8 cellular contexts compared by ENCODE assay signal in genomic region chr10:30413996-30414576, GRCh38. TPM values are rescaled to one million over a fixed set of nuclear protein-coding genes. Genes with fewer than 3 reads are reported as not detected.
DNase-seq lines count a peak whose midpoint lies in the region; ATAC-seq, FAIRE-seq and TF ChIP-seq lines count a peak whose summit lies in the region.

No MANE protein-coding gene starts in this region.

- no peak overlapping the region for H3K4me2 ChIP-seq in smooth muscle cell

- no peaks in the 10 kb centered on the region for H3K79me2 ChIP-seq in smooth muscle cell (ENCODE audit: low read depth)

- peaks cover 7% of the 10 kb centered on the region for H3K4me1 ChIP-seq in adipocyte (ENCODE audit: control insufficient read depth, insufficient read depth, low read length)
- H3K4me1 ChIP-seq in right atrium auricular region = peaks cover 0 to 3% of the 10 kb centered on the region in 2 donors
- H3K4me1 ChIP-seq in smooth muscle cell (ENCODE audit: low read depth) = no peaks in the 10 kb centered on the region

- TF ChIP-seq CTCF in LNCAP (IDR thresholded peaks at IDR 0.05) = peak; percentile 85
- peak; percentile 75 to 81 for TF ChIP-seq CTCF in right atrium auricular region (IDR thresholded peaks at IDR 0.05)
- TF ChIP-seq CTCF in smooth muscle cell (IDR thresholded peaks at IDR 0.05; ENCODE audit: borderline replicate concordance, insufficient read depth, poor library complexity, severe bottlenecking) = peak; percentile 73

- H3K9ac ChIP-seq in adipocyte (ENCODE audit: low read length) (peak overlapping the region; percentile 13), smooth muscle cell (ENCODE audit: low read depth) (no peak overlapping the region)

- no peak for TF ChIP-seq POLR2A in GM12892 (IDR thresholded peaks at IDR 0.05; ENCODE audit: low read depth, low read length)

- no peaks in the 10 kb centered on the region for H4K20me1 ChIP-seq in smooth muscle cell (ENCODE audit: low read depth)

- H3K9me3 ChIP-seq in adipocyte (ENCODE audit: control insufficient read depth, low read length) (no peaks in the 10 kb centered on the region), right atrium auricular region (no peaks in the 10 kb centered on the region), smooth muscle cell (replicated peaks; ENCODE audit: low read depth) (no peaks in the 10 kb centered on the region)

- H3K27ac ChIP-seq in right atrium auricular region (no peak overlapping the region), smooth muscle cell (ENCODE audit: low read depth) (no peak overlapping the region)

- H3K4me3 ChIP-seq in adipocyte (ENCODE audit: low read length) (no peak overlapping the region), right atrium auricular region (no peak overlapping the region), smooth muscle cell (no peak overlapping the region)

- 37% methylated on average over 3 of the region's 3 CpGs for whole genome bisulfite sequencing in smooth muscle cell (ENCODE audit: low lambda C conversion rate)

- no peak overlapping the region for H2AFZ ChIP-seq in smooth muscle cell (ENCODE audit: low read depth)

- H3K27me3 ChIP-seq in adipocyte (replicated peaks; ENCODE audit: control insufficient read depth, insufficient read depth, low read length) = no peaks in the 10 kb centered on the region
- no peaks in the 10 kb centered on the region for H3K27me3 ChIP-seq in right atrium auricular region
- no peaks in the 10 kb centered on the region for H3K27me3 ChIP-seq in smooth muscle cell (ENCODE audit: low read depth)

- no peak for ATAC-seq in HG03460 (IDR thresholded peaks at IDR 0.05; ENCODE audit: unreplicated experiment)

- no peaks in the 10 kb centered on the region for H3F3A ChIP-seq in smooth muscle cell (ENCODE audit: low read depth)

- peak; percentile 71 for DNase-seq in Ammon's horn (ENCODE audit: low spot score)
- no peak for DNase-seq in GM12892 (ENCODE audit: insufficient read length)
- peak; percentile 91 for DNase-seq in adipocyte (ENCODE audit: low read depth)
- no peak for DNase-seq in right atrium auricular region (ENCODE audit: low spot score)
- no peak for DNase-seq in smooth muscle cell (lab: John Stamatoyannopoulos, UW; ENCODE audit: unreplicated experiment)
- no peak for DNase-seq in stimulated activated CD4-positive, alpha-beta T cell treated with anti-CD3 and anti-CD28 coated beads, Interleukin-15, amount 100 ng/mL, for 24 hours

- H3K36me3 ChIP-seq in adipocyte (ENCODE audit: control insufficient read depth, insufficient read depth, low read length, severe bottlenecking) = no peaks in the 10 kb centered on the region
- H3K36me3 ChIP-seq in right atrium auricular region = no peaks in the 10 kb centered on the region
- H3K36me3 ChIP-seq in smooth muscle cell (ENCODE audit: low read depth) = no peaks in the 10 kb centered on the region

- peak; percentile 21 for FAIRE-seq in GM12892 (lab: Jason Lieb, UNC)

RNA-seq across cellular contexts. Expression of gene MAP3K8, which starts 19.9 kb away (rescaled TPM):
- 62.9 TPM for polyA plus RNA-seq in GM12892 (2012; ENCODE audit: missing spikeins)
- 10 to 100 TPM; 10.6 to 18.9 TPM for total RNA-seq in right atrium auricular region
- 10.4 and 23.5 TPM in 2 replicates for total RNA-seq in smooth muscle cell
- 18.5 and 19.3 TPM in 2 replicates for polyA plus RNA-seq in smooth muscle cell

Comparison
In these comparisons a context has a peak if more than half of its experiments do, and no peak if none do; other contexts are left out.
1. DNase-seq: peak in Ammon's horn (single experiment) and adipocyte (single experiment); none in GM12892 (single experiment), right atrium auricular region (single experiment), smooth muscle cell (single experiment) and stimulated activated CD4-positive, alpha-beta T cell treated with anti-CD3 and anti-CD28 coated beads, Interleukin-15, amount 100 ng/mL, for 24 hours (single experiment).
2. Peak in every context shown above with its lines, with median percentiles within 50 percentile points of each other: CTCF ChIP-seq.